1 cellular context compared by ENCODE assay signal in genomic region chr1:9553736-9554144, GRCh38.
A peak's percentile ranks its signal among the peaks of the same experiment; 100 is the strongest.
TF ChIP-seq lines count a peak whose summit lies in the region.

No MANE protein-coding gene starts in this region.

TF ChIP-seq in HepG2, 621 proteins besides CTCF, POLR2A, EP300 and RAD21 (continued from another document and continues in another):
- peak; percentile 82 for TF ChIP-seq ZBTB25 (CRISPR knock-in tag; IDR thresholded peaks at IDR 0.05)
- peak; percentile 68; the same call in 1 of the 2 replicates for TF ChIP-seq ATF6 (CRISPR knock-in tag; conservative IDR thresholded peaks at IDR 0.05)
- no peak for TF ChIP-seq RORA (CRISPR knock-in tag; IDR thresholded peaks at IDR 0.05)
- TF ChIP-seq NCOR1 (IDR thresholded peaks at IDR 0.05; ENCODE audit: borderline replicate concordance, low read length): peak; percentile 92
- no peak for TF ChIP-seq TRAFD1 (CRISPR knock-in tag; IDR thresholded peaks at IDR 0.05; ENCODE audit: borderline replicate concordance)
- no peak for TF ChIP-seq ZNF44 (CRISPR knock-in tag; IDR thresholded peaks at IDR 0.05)
- TF ChIP-seq ZFP36 (IDR thresholded peaks at IDR 0.05; ENCODE audit: borderline replicate concordance, low read depth, low read length, partially characterized antibody): no peak
- no peak for TF ChIP-seq TBP (CRISPR knock-in tag; IDR thresholded peaks at IDR 0.05)
- TF ChIP-seq KDM5B (CRISPR knock-in tag; IDR thresholded peaks at IDR 0.05; ENCODE audit: borderline replicate concordance): no peak
- 0 out of 2 replicates have a peak, but pooled peaks have one; percentile 37 for TF ChIP-seq ZBTB2 (CRISPR knock-in tag; IDR thresholded peaks at IDR 0.05; ENCODE audit: low read depth)
- no peak for TF ChIP-seq ZNF703 (CRISPR knock-in tag; IDR thresholded peaks at IDR 0.05; ENCODE audit: borderline replicate concordance)
- TF ChIP-seq GATAD2A (CRISPR knock-in tag; IDR thresholded peaks at IDR 0.05): peak; percentile 99
- TF ChIP-seq PHF8 (CRISPR knock-in tag; IDR thresholded peaks at IDR 0.05): 0 out of 2 replicates have a peak, but pooled peaks have one; percentile 30
- peak; percentile 90 for TF ChIP-seq FOXK1 (CRISPR knock-in tag; IDR thresholded peaks at IDR 0.05; ENCODE audit: borderline replicate concordance, low read depth)
- TF ChIP-seq IKZF4 (CRISPR knock-in tag; IDR thresholded peaks at IDR 0.05; ENCODE audit: borderline replicate concordance, low read depth, not compliant biosample characterization): no peak
- TF ChIP-seq ZNF784 (CRISPR knock-in tag; IDR thresholded peaks at IDR 0.05; ENCODE audit: borderline replicate concordance): no peak
- TF ChIP-seq HOXA5 (CRISPR knock-in tag; IDR thresholded peaks at IDR 0.05): peak; percentile 76; the same call in 1 of the 2 replicates
- TF ChIP-seq BORCS8-MEF2B (CRISPR knock-in tag; IDR thresholded peaks at IDR 0.05): no peak; the same call in 1 of the 2 replicates
- no peak for TF ChIP-seq ZNF761 (CRISPR knock-in tag; conservative IDR thresholded peaks at IDR 0.05)
- peak; percentile 99 for TF ChIP-seq CEBPG (CRISPR knock-in tag; IDR thresholded peaks at IDR 0.05)
- no peak for TF ChIP-seq CREB3 (CRISPR knock-in tag; IDR thresholded peaks at IDR 0.05)
- TF ChIP-seq HMGXB3 (CRISPR knock-in tag; IDR thresholded peaks at IDR 0.05; ENCODE audit: borderline replicate concordance): peak; percentile 68; the same call in 1 of the 2 replicates
- TF ChIP-seq REPIN1 (CRISPR knock-in tag; IDR thresholded peaks at IDR 0.05; ENCODE audit: borderline replicate concordance, low read depth): peak; percentile 93; the same call in 1 of the 2 replicates
- peak; percentile 96 for TF ChIP-seq ZBTB3 (CRISPR knock-in tag; IDR thresholded peaks at IDR 0.05; ENCODE audit: borderline replicate concordance, low read depth)
- peak; percentile 95; the same call in 1 of the 2 replicates for TF ChIP-seq GATA4 (IDR thresholded peaks at IDR 0.05; ENCODE audit: borderline replicate concordance, low read depth)
- peak in 1 of 2 experiments; percentile 97; a peak in 2 of 4 replicates for TF ChIP-seq KLF16 (CRISPR knock-in tag; IDR thresholded peaks at IDR 0.05)
- peak; percentile 96 for TF ChIP-seq ZBTB34 (CRISPR knock-in tag; IDR thresholded peaks at IDR 0.05)
- TF ChIP-seq TAF15 (IDR thresholded peaks at IDR 0.05; ENCODE audit: low read depth, low read length, poor library complexity, severe bottlenecking): no peak
- no peak for TF ChIP-seq ARNT2 (CRISPR knock-in tag; IDR thresholded peaks at IDR 0.05; ENCODE audit: low read depth)
- peak; percentile 96 for TF ChIP-seq IKZF5 (CRISPR knock-in tag; IDR thresholded peaks at IDR 0.05)
- TF ChIP-seq ZNF326 (CRISPR knock-in tag; IDR thresholded peaks at IDR 0.05; ENCODE audit: borderline replicate concordance): no peak
- TF ChIP-seq ZNF484 (CRISPR knock-in tag; IDR thresholded peaks at IDR 0.05; ENCODE audit: borderline replicate concordance, low read depth): no peak
- TF ChIP-seq ZBTB43 (CRISPR knock-in tag; conservative IDR thresholded peaks at IDR 0.05): peak; percentile 96
- TF ChIP-seq ZNF781 (CRISPR knock-in tag; IDR thresholded peaks at IDR 0.05; ENCODE audit: borderline replicate concordance, not compliant biosample characterization): no peak
- TF ChIP-seq TIGD3 (CRISPR knock-in tag; IDR thresholded peaks at IDR 0.05; ENCODE audit: borderline replicate concordance): no peak
- TF ChIP-seq SATB2 (CRISPR knock-in tag; IDR thresholded peaks at IDR 0.05): no peak
- peak; percentile 86 for TF ChIP-seq ZNF580 (CRISPR knock-in tag; IDR thresholded peaks at IDR 0.05; ENCODE audit: borderline replicate concordance, low read depth)
- no peak for TF ChIP-seq KAT2B (IDR thresholded peaks at IDR 0.05; ENCODE audit: borderline replicate concordance, low read depth, low read length)
